In the genomic region with DNA sequence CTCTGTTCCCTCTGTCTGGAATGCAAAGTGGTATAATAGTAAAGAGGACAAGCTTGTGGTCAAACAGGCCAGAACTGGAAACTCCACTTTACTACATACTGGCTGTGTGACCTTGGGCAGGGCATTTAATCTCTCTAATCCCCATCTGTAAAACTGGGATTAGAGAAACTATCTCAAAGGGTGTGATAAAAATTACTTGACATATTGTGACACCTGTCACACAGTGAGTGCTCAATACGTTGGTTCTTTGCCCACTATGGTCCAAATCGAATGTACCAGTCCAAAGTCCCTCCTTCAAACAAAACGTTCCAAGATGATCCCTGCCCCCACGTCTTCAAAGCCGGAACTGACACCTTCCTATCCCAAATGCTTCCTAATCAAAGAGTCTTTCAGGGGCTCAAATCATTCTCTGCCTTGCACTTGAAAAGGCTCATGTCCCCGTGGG, we compare ENCODE assay signal across 9 cellular contexts. TPM values are rescaled to one million over a fixed set of nuclear protein-coding genes. Genes with fewer than 3 reads are reported as not detected.
DNase-seq lines count a peak whose midpoint lies in the region; ATAC-seq and TF ChIP-seq lines count a peak whose summit lies in the region.
"Had no signal": no experiment of that assay in that cellular context is flagged by ENCODE, and none has a peak within 500 bp of the region (broad histone marks: within the 10 kb centered on the region; RNA-seq: fewer than 3 reads in every experiment).

No MANE protein-coding gene starts in this region.

- H3K4me3 ChIP-seq in DOHH2 (ENCODE audit: low read length) (peak overlapping the region; percentile 80), Peyer's patch (peak overlapping the region in 3 of 4 donors; percentile 68 to 80 (median 68)), esophagus muscularis mucosa (peak overlapping the region; percentile 68 to 81 (median 72)), psoas muscle (peak overlapping the region; percentile 90)

- no peak for ATAC-seq in psoas muscle

- no peak for TF ChIP-seq CTCF in DOHH2 (IDR thresholded peaks at IDR 0.05; ENCODE audit: low read depth, low read length, poor library complexity, severe bottlenecking)
- TF ChIP-seq CTCF in Peyer's patch (IDR thresholded peaks at IDR 0.05): no peak
- no peak for TF ChIP-seq CTCF in esophagus muscularis mucosa (IDR thresholded peaks at IDR 0.05)
- TF ChIP-seq CTCF in psoas muscle (IDR thresholded peaks at IDR 0.05): no peak

- no peaks in the 10 kb centered on the region for H3K27me3 ChIP-seq in DOHH2 (ENCODE audit: control insufficient read depth, low read length)
- no peaks in the 10 kb centered on the region for H3K27me3 ChIP-seq in Peyer's patch
- H3K27me3 ChIP-seq in esophagus muscularis mucosa: no peaks in the 10 kb centered on the region
- no peaks in the 10 kb centered on the region for H3K27me3 ChIP-seq in psoas muscle (ENCODE audit: insufficient read depth in 3 of 3, low read length in 2 of 3)

- 59% methylated on average over 6 of the region's 6 CpGs for WGBS in esophagus muscularis mucosa
- 36 to 48% (median 44%) methylated on average over 6 of the region's 6 CpGs for WGBS in psoas muscle, 3 donors

- intact Hi-C loops in esophagus muscularis mucosa (cut with DNase I) (loop anchor here (5.0 kb wide), 1 partner anchor 40 kb away; no protein-coding TSS in a partner anchor), psoas muscle (cut with DNase I) (loop anchor here in 1 of 2 donors (5.0 kb wide), 1 partner anchor 40 kb away; no protein-coding TSS in a partner anchor)

- TF ChIP-seq EP300 in esophagus muscularis mucosa (IDR thresholded peaks at IDR 0.05): no peak

- H3K79me2 ChIP-seq in DOHH2 (ENCODE audit: control insufficient read depth, low read length): peaks cover 3% of the 10 kb centered on the region; the same call in 1 of the 2 replicates

- no peaks in the 10 kb centered on the region for H3K9me2 ChIP-seq in DOHH2 (replicated peaks; ENCODE audit: control insufficient read depth, low read length)

- H3K4me1 ChIP-seq in DOHH2 (ENCODE audit: control insufficient read depth, low read length): peaks cover 19% of the 10 kb centered on the region
- peaks cover 0 to 15% (median 3%) of the 10 kb centered on the region in 4 donors for H3K4me1 ChIP-seq in Peyer's patch
- peaks cover 11 to 22% (median 17%) of the 10 kb centered on the region in 4 donors for H3K4me1 ChIP-seq in esophagus muscularis mucosa
- H3K4me1 ChIP-seq in psoas muscle: peaks cover 18% of the 10 kb centered on the region

- H3K36me3 ChIP-seq in DOHH2 (ENCODE audit: control insufficient read depth, low read length) (no peaks in the 10 kb centered on the region), Peyer's patch (peaks cover 0 to 10% (median 0%) of the 10 kb centered on the region in 3 donors), esophagus muscularis mucosa (peaks cover 0 to 32% (median 26%) of the 10 kb centered on the region in 4 donors), psoas muscle (ENCODE audit: insufficient read depth in 1 of 2, low read depth in 1 of 2) (peaks cover 0 to 26% of the 10 kb centered on the region in 2 donors)

- DNase-seq in Peyer's patch (no peak), esophagus muscularis mucosa (ENCODE audit: extremely low spot score) (no peak), psoas muscle (peak in 1 of 2 donors; percentile 42), NCI-H1092 (lab: John Stamatoyannopoulos, UW) (no peak), iPS-NIHi7 (ENCODE audit: extremely low spot score) (no peak), DMS153 treated with DMSO at 0.1 percent for 48 hours (lab: John Stamatoyannopoulos, UW; ENCODE audit: unreplicated experiment) (no peak), SHP77 (lab: John Stamatoyannopoulos, UW) (no peak)

- H3F3A ChIP-seq in DOHH2 (ENCODE audit: control insufficient read depth, insufficient read depth): peaks cover 9% of the 10 kb centered on the region

- no peak for TF ChIP-seq POLR2A in Peyer's patch (IDR thresholded peaks at IDR 0.05)
- no peak for TF ChIP-seq POLR2A in esophagus muscularis mucosa (IDR thresholded peaks at IDR 0.05; ENCODE audit: low read depth)

- H4K20me1 ChIP-seq in DOHH2 (ENCODE audit: control insufficient read depth, insufficient read depth, low read depth, low read length): no peaks in the 10 kb centered on the region

- peak overlapping the region; percentile 74 for H3K27ac ChIP-seq in DOHH2 (ENCODE audit: low read depth, low read length)
- H3K27ac ChIP-seq in Peyer's patch: peak overlapping the region; percentile 80 to 97 (median 90)
- peak overlapping the region; percentile 83 to 91 (median 86) for H3K27ac ChIP-seq in esophagus muscularis mucosa (replicated peaks in 1 of 4)
- peak overlapping the region; percentile 96 for H3K27ac ChIP-seq in psoas muscle

- peak overlapping the region; percentile 87 for H3K4me2 ChIP-seq in DOHH2 (ENCODE audit: low read length)

- H3K9me3 ChIP-seq in DOHH2 (ENCODE audit: control insufficient read depth, insufficient read depth, low read length) (no peaks in the 10 kb centered on the region), Peyer's patch (no peaks in the 10 kb centered on the region), esophagus muscularis mucosa (no peaks in the 10 kb centered on the region), psoas muscle (no peaks in the 10 kb centered on the region)

RNA-seq across cellular contexts. Expression of gene PGAP3, which starts 0.7 kb away (rescaled TPM):
- total RNA-seq in Peyer's patch (10 to 100 TPM; 15.7 to 72.3 (median 65.1) TPM), esophagus muscularis mucosa (1 to 10 TPM; 6.2 to 9.4 (median 8.5) TPM), psoas muscle (1 to 10 TPM; 4.5 to 7.9 (median 6.7) TPM)
- polyA plus RNA-seq in psoas muscle: 1 to 10 TPM; 1.4 to 4.2 (median 3.3) TPM

RNA-seq across cellular contexts. Expression of gene ERBB2, which starts 12.7 kb away (rescaled TPM):
- 100 to 1,000 TPM; 104 to 339 (median 247) TPM for total RNA-seq in Peyer's patch
- total RNA-seq in esophagus muscularis mucosa: 10 to 100 TPM; 36.8 to 67.7 (median 57.7) TPM
- 10 to 100 TPM; 20.4 to 24.9 (median 21.1) TPM for total RNA-seq in psoas muscle
- 10 to 100 TPM in 1 of 3 donors, 1 to 10 TPM in 2; 4.0 to 11.1 (median 9.2) TPM for polyA plus RNA-seq in psoas muscle

RNA-seq across cellular contexts. Expression of gene PNMT, which starts 18.9 kb away (rescaled TPM):
- total RNA-seq in Peyer's patch (10 to 100 TPM in 1 of 4 donors, 1 to 10 TPM in 3; 1.4 to 28.1 (median 1.8) TPM), esophagus muscularis mucosa (10 to 100 TPM in 3 of 4 donors, 1 to 10 TPM in 1; 9.4 to 14.3 (median 10.6) TPM), psoas muscle (10 to 100 TPM in 2 of 4 donors, 1 to 10 TPM in 2; 5.9 to 15.3 (median 11.8) TPM)
- polyA plus RNA-seq in psoas muscle: 10 to 100 TPM in 1 of 3 donors, 1 to 10 TPM in 2; 6.0 to 13.0 (median 6.8) TPM
- total RNA-seq: T-helper 2 cell treated with Interferon-gamma antibody and Interleukin-4, amounts not matched to agents 100 ng/mL and 5 ng/mL, for 36 hours had no signal

RNA-seq across cellular contexts. Expression of gene TCAP, which starts 22.0 kb away (rescaled TPM):
- total RNA-seq in Peyer's patch: 1 to 10 TPM in 2 of 4 donors, under 1 TPM in 1, not detected in 1; 0.53 to 1.9 (median 1.1) TPM
- 1 to 10 TPM in 3 of 4 donors, under 1 TPM in 1; 0.99 to 2.1 (median 1.3) TPM for total RNA-seq in esophagus muscularis mucosa
- 1,000 to 10,000 TPM; 3,389 to 5,818 (median 3,842) TPM for total RNA-seq in psoas muscle
- polyA plus RNA-seq in psoas muscle: 1,000 to 10,000 TPM; 2,116 to 7,047 (median 2,671) TPM

RNA-seq across cellular contexts. Expression of gene MIEN1, which starts 43.2 kb away (rescaled TPM):
- 10 to 100 TPM; 44.6 to 74.9 (median 57.9) TPM for total RNA-seq in Peyer's patch
- total RNA-seq in esophagus muscularis mucosa: 10 to 100 TPM; 47.0 to 57.3 (median 52.7) TPM
- total RNA-seq in psoas muscle: 10 to 100 TPM; 28.2 to 44.3 (median 36.2) TPM
- 10 to 100 TPM; 42.6 to 83.9 (median 63.5) TPM for polyA plus RNA-seq in psoas muscle
